18 cellular contexts compared by ENCODE assay signal in genomic region chr15:62413786-62414185, GRCh38. TPM values are rescaled to one million over a fixed set of nuclear protein-coding genes. Genes with fewer than 3 reads are reported as not detected.
"Had no signal": no experiment of that assay in that cellular context is flagged by ENCODE, and none has a peak within 500 bp of the region (broad histone marks: within the 10 kb centered on the region; RNA-seq: fewer than 3 reads in every experiment).

No MANE protein-coding gene starts in this region.

- H3K27me3 ChIP-seq: ovary, right lobe of liver, stomach had no signal

- H3K4me3 ChIP-seq: mucosa of descending colon, ovary, right lobe of liver, stomach had no signal

- H3K4me1 ChIP-seq: right lobe of liver had no signal

- H3K36me3 ChIP-seq: ovary, right lobe of liver, stomach had no signal

- H3K27ac ChIP-seq: ovary, right lobe of liver, stomach had no signal

- H3K9me3 ChIP-seq: mucosa of descending colon, ovary, right lobe of liver, stomach had no signal

- DNase-seq: activated B cell treated with CpG ODN at 0.5 μM for 24 hours; activated CD4-positive, alpha-beta memory T cell treated with anti-CD3 and anti-CD28 coated beads for 36 hours; activated CD4-positive, alpha-beta T cell treated with anti-CD3 and anti-CD28 coated beads for 4 hours; activated T-cell treated with anti-CD3 and anti-CD28 coated beads for 4 hours; amniotic stem cell; effector CD8-positive, alpha-beta T cell; foreskin melanocyte; glutamatergic neuron; mesenchymal stem cell; mucosa of descending colon; naive thymus-derived CD4-positive, alpha-beta T cell; ovary; right lobe of liver; stimulated activated CD4-positive, alpha-beta T cell treated with anti-CD3 and anti-CD28 coated beads, Interleukin-4, amount 100 ng/mL, for 24 hours; stomach; trophoblast cell had no signal

- ATAC-seq: esophagus mucosa; naive thymus-derived CD4-positive, alpha-beta T cell; right lobe of liver; stimulated activated effector memory CD8-positive, alpha-beta T cell treated with anti-CD3 and anti-CD28 coated beads, Interleukin-12 subunit alpha, Interleukin-12 subunit beta, amount 100 ng/mL, for 72 hours had no signal

RNA-seq across cellular contexts. Expression of gene TLN2, which starts 23.4 kb away (rescaled TPM):
- polyA plus RNA-seq: naive thymus-derived CD4-positive, alpha-beta T cell had no signal
